ENCODE assay signal across 1 cellular context in genomic region chr7:99918959-99919813, GRCh38.
TF ChIP-seq lines count a peak whose summit lies in the region.

Gene TRIM4, minus strand, starts transcription at chr7:99919530. Its CDS starts 129 bp downstream, at chr7:99919401.

TF ChIP-seq in K562, 482 proteins besides CTCF, POLR2A, EP300 and RAD21 (continued from another document):
- TF ChIP-seq CLOCK (CRISPR knock-in tag; IDR thresholded peaks at IDR 0.05; ENCODE audit: borderline replicate concordance), result no peak
- TF ChIP-seq HMGXB4 (CRISPR knock-in tag; IDR thresholded peaks at IDR 0.05), result peak; percentile 92
- no peak for TF ChIP-seq ELK3 (CRISPR knock-in tag; IDR thresholded peaks at IDR 0.05)
- TF ChIP-seq XRCC5 (IDR thresholded peaks at IDR 0.05; ENCODE audit: low read depth, low read length), result peak; percentile 59; the same call in 1 of the 2 replicates
- TF ChIP-seq SRSF9 (IDR thresholded peaks at IDR 0.05; ENCODE audit: borderline replicate concordance, low read depth, low read length), result no peak
- 0 out of 2 replicates have a peak, but pooled peaks have one; percentile 46 for TF ChIP-seq NCOA1 (IDR thresholded peaks at IDR 0.05; ENCODE audit: low read depth)
- no peak for TF ChIP-seq CHD4 (IDR thresholded peaks at IDR 0.05; ENCODE audit: insufficient read depth, insufficient replicate concordance, low read depth, low read length, poor library complexity, severe bottlenecking)
- no peak for TF ChIP-seq ARNT (IDR thresholded peaks at IDR 0.05)
- TF ChIP-seq NCOA6 (IDR thresholded peaks at IDR 0.05), result peak; percentile 63
- TF ChIP-seq, protein P1, sequence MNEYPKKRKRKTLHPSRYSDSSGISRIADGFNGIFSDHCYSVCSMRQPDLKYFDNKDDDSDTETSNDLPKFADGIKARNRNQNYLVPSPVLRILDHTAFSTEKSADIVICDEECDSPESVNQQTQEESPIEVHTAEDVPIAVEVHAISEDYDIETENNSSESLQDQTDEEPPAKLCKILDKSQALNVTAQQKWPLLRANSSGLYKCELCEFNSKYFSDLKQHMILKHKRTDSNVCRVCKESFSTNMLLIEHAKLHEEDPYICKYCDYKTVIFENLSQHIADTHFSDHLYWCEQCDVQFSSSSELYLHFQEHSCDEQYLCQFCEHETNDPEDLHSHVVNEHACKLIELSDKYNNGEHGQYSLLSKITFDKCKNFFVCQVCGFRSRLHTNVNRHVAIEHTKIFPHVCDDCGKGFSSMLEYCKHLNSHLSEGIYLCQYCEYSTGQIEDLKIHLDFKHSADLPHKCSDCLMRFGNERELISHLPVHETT (CRISPR knock-in tag; conservative IDR thresholded peaks at IDR 0.05 in 1 of 2, IDR thresholded peaks at IDR 0.05 in 1 of 2), result peak; percentile 10 to 87; a peak in 3 of 4 replicates
- no peak for TF ChIP-seq PYGO2 (tag; IDR thresholded peaks at IDR 0.05)
